Comparison of ENCODE assay signal across 37 cellular contexts in genomic region chr14:98555440-98555839, GRCh38.
"Had no signal": no experiment of that assay in that cellular context is flagged by ENCODE, and none has a peak within 500 bp of the region (broad histone marks: within the 10 kb centered on the region; RNA-seq: fewer than 3 reads in every experiment).

No MANE protein-coding gene starts in this region.

- H3K36me3 Mint-ChIP-seq: activated naive CD8-positive, alpha-beta T cell treated with anti-CD3 and anti-CD28 coated beads for 36 hours; activated naive CD8-positive, alpha-beta T cell treated with anti-CD3 and anti-CD28 coated beads, Interleukin-2, amount 10 ng/mL, durations not matched to agents 7 days and 5 days; brain had no signal

- H3K27me3 Mint-ChIP-seq: activated naive CD4-positive, alpha-beta T cell treated with anti-CD3 and anti-CD28 coated beads, Interleukin-2, amount 10 ng/mL, durations not matched to agents 7 days and 5 days; activated naive CD4-positive, alpha-beta T cell treated with anti-CD3 and anti-CD28 coated beads, Interleukin-2, amount 50 U/mL, for 24 hours; activated naive CD8-positive, alpha-beta T cell; activated naive CD8-positive, alpha-beta T cell treated with anti-CD3 and anti-CD28 coated beads for 36 hours; activated naive CD8-positive, alpha-beta T cell treated with anti-CD3 and anti-CD28 coated beads, Interleukin-2, amount 50 U/mL, for 24 hours; activated T-cell treated with anti-CD3 and anti-CD28 coated beads, Interleukin-2, amount 50 U/mL, for 24 hours; activated T-helper 17 cell treated with anti-CD3 and anti-CD28 coated beads, Interleukin-2, amount 50 U/mL, for 72 hours; central memory CD8-positive, alpha-beta T cell had no signal

- H3K9me3 ChIP-seq: adrenal gland, ascending aorta, body of pancreas, breast epithelium had no signal

- H3K27ac Mint-ChIP-seq: activated naive CD4-positive, alpha-beta T cell treated with anti-CD3 and anti-CD28 coated beads for 36 hours; activated naive CD4-positive, alpha-beta T cell treated with anti-CD3 and anti-CD28 coated beads, Interleukin-2, amount 10 ng/mL, durations not matched to agents 7 days and 5 days; activated naive CD4-positive, alpha-beta T cell treated with anti-CD3 and anti-CD28 coated beads, Interleukin-2, amount 50 U/mL, for 24 hours; activated naive CD4-positive, alpha-beta T cell treated with anti-CD3 and anti-CD28 coated beads, Interleukin-2, amount 50 U/mL, for 72 hours; activated naive CD8-positive, alpha-beta T cell; activated naive CD8-positive, alpha-beta T cell treated with anti-CD3 and anti-CD28 coated beads for 36 hours; activated naive CD8-positive, alpha-beta T cell treated with anti-CD3 and anti-CD28 coated beads, Interleukin-2, amount 10 ng/mL, durations not matched to agents 7 days and 5 days; activated naive CD8-positive, alpha-beta T cell treated with anti-CD3 and anti-CD28 coated beads, Interleukin-2, amount 50 U/mL, for 24 hours; activated T-cell treated with anti-CD3 and anti-CD28 coated beads, Interleukin-2, amount 50 U/mL, for 24 hours; activated T-helper 1 cell treated with anti-CD3 and anti-CD28 coated beads, Interleukin-12 subunit alpha, Interleukin-12 subunit beta, Interleukin-2, Interleukin-4 antibody, amounts not matched to agents 30 ng/mL and 10 ng/mL and 1 ng/mL, durations not matched to agents 14 hours and 24 hours and 36 hours; activated T-helper 17 cell treated with anti-CD3 and anti-CD28 coated beads, Interleukin-2, amount 50 U/mL, for 72 hours; activated T-helper 2 cell treated with anti-CD3 and anti-CD28 coated beads, Interferon-gamma antibody, Interleukin-2, Interleukin-4, amounts not matched to agents 10 μg/mL and 5 μg/mL and 100 μg/mL, durations not matched to agents 14 hours and 24 hours and 36 hours; brain had no signal

- H3K27ac ChIP-seq: adrenal gland, ascending aorta, body of pancreas, brain microvascular endothelial cell, breast epithelium, cardiac muscle cell had no signal

- DNase-seq: activated effector memory CD4-positive, alpha-beta T cell treated with anti-CD3 and anti-CD28 coated beads, Interleukin-2, amount 50 U/mL, for 16 hours; activated effector memory CD4-positive, alpha-beta T cell treated with Interleukin-2 at 50 U/mL for 16 hours; activated gamma-delta T cell; activated gamma-delta T cell treated with Interleukin-2 at 50 U/mL for 16 hours; activated naive CD4-positive, alpha-beta T cell; activated naive CD4-positive, alpha-beta T cell treated with anti-CD3 and anti-CD28 coated beads for 36 hours; activated naive CD4-positive, alpha-beta T cell treated with anti-CD3 and anti-CD28 coated beads, Interleukin-2, amount 10 ng/mL, durations not matched to agents 7 days and 5 days; activated naive CD4-positive, alpha-beta T cell treated with anti-CD3 and anti-CD28 coated beads, Interleukin-2, amount 50 U/mL, for 16 hours; activated naive CD4-positive, alpha-beta T cell treated with Interleukin-2 at 50 U/mL for 16 hours; activated naive CD8-positive, alpha-beta T cell treated with anti-CD3 and anti-CD28 coated beads for 36 hours; activated naive CD8-positive, alpha-beta T cell treated with anti-CD3 and anti-CD28 coated beads, Interleukin-2, amount 10 ng/mL, durations not matched to agents 7 days and 5 days; activated naive CD8-positive, alpha-beta T cell treated with anti-CD3 and anti-CD28 coated beads, Interleukin-2, amount 50 U/mL, for 24 hours; activated T-cell treated with anti-CD3 and anti-CD28 coated beads, Interleukin-2, amount 50 U/mL, for 1 hour; activated T-cell treated with anti-CD3 and anti-CD28 coated beads, Interleukin-2, amount 50 U/mL, for 24 hours; activated T-cell treated with anti-CD3 and anti-CD28 coated beads, Interleukin-2, amount 50 U/mL, for 4 hours; activated T-cell treated with anti-CD3 and anti-CD28 coated beads, Interleukin-2, amount 50 U/mL, for 48 hours; adrenal gland; amniotic stem cell; amygdala; anterior cingulate cortex; aorta; body of pancreas; brain microvascular endothelial cell; caudate nucleus; central memory CD4-positive, alpha-beta T cell; cerebellar nuclear complex had no signal

- H3K4me3 Mint-ChIP-seq: activated naive CD4-positive, alpha-beta T cell treated with anti-CD3 and anti-CD28 coated beads for 36 hours; activated naive CD4-positive, alpha-beta T cell treated with anti-CD3 and anti-CD28 coated beads, Interleukin-2, amount 10 ng/mL, durations not matched to agents 7 days and 5 days; activated naive CD4-positive, alpha-beta T cell treated with anti-CD3 and anti-CD28 coated beads, Interleukin-2, amount 50 U/mL, for 24 hours; activated naive CD8-positive, alpha-beta T cell; activated naive CD8-positive, alpha-beta T cell treated with anti-CD3 and anti-CD28 coated beads for 36 hours; activated naive CD8-positive, alpha-beta T cell treated with anti-CD3 and anti-CD28 coated beads, Interleukin-2, amount 10 ng/mL, durations not matched to agents 7 days and 5 days; activated naive CD8-positive, alpha-beta T cell treated with anti-CD3 and anti-CD28 coated beads, Interleukin-2, amount 50 U/mL, for 24 hours; activated T-cell treated with anti-CD3 and anti-CD28 coated beads, Interleukin-2, amount 50 U/mL, for 24 hours; activated T-cell treated with anti-CD3 and anti-CD28 coated beads, Interleukin-2, amount 50 U/mL, for 4 hours; activated T-helper 1 cell treated with anti-CD3 and anti-CD28 coated beads, Interleukin-12 subunit alpha, Interleukin-12 subunit beta, Interleukin-2, Interleukin-4 antibody, amounts not matched to agents 30 ng/mL and 10 ng/mL and 1 ng/mL, durations not matched to agents 14 hours and 24 hours and 36 hours; activated T-helper 17 cell treated with anti-CD3 and anti-CD28 coated beads, Interleukin-2, amount 50 U/mL, for 72 hours; brain; central memory CD8-positive, alpha-beta T cell had no signal

- H3K36me3 ChIP-seq: adrenal gland, ascending aorta, brain microvascular endothelial cell, breast epithelium, cardiac muscle cell had no signal

- H3K4me3 ChIP-seq: adrenal gland, ascending aorta, body of pancreas, breast epithelium, cardiac muscle cell had no signal

- ATAC-seq: activated naive CD8-positive, alpha-beta T cell treated with anti-CD3 and anti-CD28 coated beads, Interleukin-2, amount 50 U/mL, for 24 hours; activated T-helper 17 cell treated with anti-CD3 and anti-CD28 coated beads, Interleukin-2, amount 50 U/mL, for 72 hours; body of pancreas had no signal

- H3K9me3 Mint-ChIP-seq: activated naive CD4-positive, alpha-beta T cell treated with anti-CD3 and anti-CD28 coated beads for 36 hours; central memory CD8-positive, alpha-beta T cell had no signal

- H3K4me1 ChIP-seq: adrenal gland, ascending aorta, body of pancreas, breast epithelium had no signal

- H3K4me1 Mint-ChIP-seq: activated naive CD4-positive, alpha-beta T cell treated with anti-CD3 and anti-CD28 coated beads, Interleukin-2, amount 10 ng/mL, durations not matched to agents 7 days and 5 days; activated naive CD4-positive, alpha-beta T cell treated with anti-CD3 and anti-CD28 coated beads, Interleukin-2, amount 50 U/mL, for 24 hours; activated naive CD8-positive, alpha-beta T cell treated with anti-CD3 and anti-CD28 coated beads, Interleukin-2, amount 10 ng/mL, durations not matched to agents 7 days and 5 days; activated naive CD8-positive, alpha-beta T cell treated with anti-CD3 and anti-CD28 coated beads, Interleukin-2, amount 50 U/mL, for 24 hours; brain; central memory CD8-positive, alpha-beta T cell had no signal
